Comparison of ENCODE assay signal across 8 cellular contexts in the genomic region with DNA sequence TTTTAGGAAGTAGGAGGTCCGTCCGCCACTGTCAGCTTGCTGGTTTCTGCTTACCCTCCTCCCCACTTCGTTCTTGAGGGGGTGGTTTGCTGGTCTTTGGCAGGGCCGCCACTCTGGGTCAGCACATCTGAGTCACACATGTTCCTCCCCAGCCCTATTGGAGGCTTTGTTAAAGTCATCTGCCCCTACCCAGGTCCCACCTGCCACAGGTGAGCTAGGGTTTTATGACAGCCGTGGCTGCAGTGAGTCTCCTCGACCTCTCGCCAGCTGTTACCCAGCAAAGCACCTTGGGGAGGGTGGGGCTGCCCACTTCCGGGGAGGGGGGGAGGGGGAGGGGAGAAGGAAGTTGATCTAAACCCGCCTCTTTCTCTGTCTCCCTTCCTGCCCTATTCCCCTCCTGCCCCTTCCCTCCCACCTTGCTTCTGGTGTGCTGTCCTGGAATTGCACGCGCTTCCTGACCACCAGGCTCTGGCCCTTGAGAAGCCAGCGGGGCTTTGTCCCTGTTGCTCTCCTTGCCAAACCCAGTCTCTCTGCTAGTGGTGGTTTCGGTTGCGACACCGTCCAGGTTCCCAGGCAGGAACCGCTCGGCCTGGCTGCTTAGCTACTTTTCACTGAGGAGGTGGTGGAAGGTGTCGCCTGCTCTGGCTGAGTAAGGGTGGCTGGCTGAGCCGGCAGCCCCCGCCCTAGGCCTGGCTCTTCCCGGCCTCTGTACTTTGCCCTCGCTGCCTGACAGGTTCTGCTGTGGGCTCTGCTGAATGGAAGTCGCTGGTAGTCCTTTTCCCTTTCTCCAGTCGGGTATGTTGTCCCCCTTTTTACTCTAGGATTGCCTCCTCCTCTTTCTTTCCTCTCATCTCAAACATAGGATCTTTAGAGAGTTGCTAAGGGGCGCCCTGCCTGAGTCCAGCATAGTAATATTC. TPM values are rescaled to one million over a fixed set of nuclear protein-coding genes. Genes with fewer than 3 reads are reported as not detected.
A peak's percentile ranks its signal among the peaks of the same experiment; 100 is the strongest.
DNase-seq lines count a peak whose midpoint lies in the region; FAIRE-seq and TF ChIP-seq lines count a peak whose summit lies in the region.

No MANE protein-coding gene starts in this region.

- H3K4me3 ChIP-seq in H7 (ENCODE audit: insufficient read depth, low read depth, low read length) (peak overlapping the region; percentile 9), dorsolateral prefrontal cortex (peak overlapping the region in 30 of 59 donors; percentile 9 to 46 (median 26)), mononuclear cell (ENCODE audit: low read length) (peak overlapping the region; percentile 41)

- no peaks in the 10 kb centered on the region for H3K36me3 ChIP-seq in H7 (replicated peaks; ENCODE audit: control insufficient read depth, insufficient read depth, low read length)

- H3K9me3 Mint-ChIP-seq in activated CD4-positive, alpha-beta T cell treated with anti-CD3 and anti-CD28 coated beads, Interleukin-2, amount 10 ng/mL, durations not matched to agents 24 days and 14 days, result no peaks in the 10 kb centered on the region

- peaks cover 69% of the 10 kb centered on the region for H3K4me1 Mint-ChIP-seq in activated CD4-positive, alpha-beta T cell treated with anti-CD3 and anti-CD28 coated beads, Interleukin-2, amount 10 ng/mL, durations not matched to agents 24 days and 14 days

- H3K4me1 ChIP-seq in mononuclear cell (ENCODE audit: insufficient read depth, low read length), result peaks cover 81% of the 10 kb centered on the region

- peak; percentile 84 for DNase-seq in DMS79 (lab: John Stamatoyannopoulos, UW)
- DNase-seq in H7, result peak; percentile 86
- DNase-seq in NCI-H146 (lab: John Stamatoyannopoulos, UW), result peak; percentile 58
- DNase-seq in activated CD4-positive, alpha-beta T cell treated with anti-CD3 and anti-CD28 coated beads, Interleukin-2, amount 10 ng/mL, durations not matched to agents 24 days and 14 days, result peak; percentile 89
- DNase-seq in dorsolateral prefrontal cortex, result peak in 3 of 10 donors; percentile 23 to 57 (median 45)
- DNase-seq in stimulated activated CD8-positive, alpha-beta memory T cell treated with anti-CD3 and anti-CD28 coated beads, Interleukin-4, amount 100 ng/mL, for 48 hours, result peak; percentile 75
- no peak for DNase-seq in HTR-8/SVneo (ENCODE audit: insufficient read length, low spot score)

- H3K27me3 ChIP-seq in H7 (ENCODE audit: control insufficient read depth, insufficient read depth, low read length) (no peaks in the 10 kb centered on the region), dorsolateral prefrontal cortex (no peaks in the 10 kb centered on the region), mononuclear cell (ENCODE audit: insufficient read depth, low read length) (no peaks in the 10 kb centered on the region)

- peak overlapping the region; percentile 94 for H3K27ac Mint-ChIP-seq in activated CD4-positive, alpha-beta T cell treated with anti-CD3 and anti-CD28 coated beads, Interleukin-2, amount 10 ng/mL, durations not matched to agents 24 days and 14 days

- no peak for FAIRE-seq in HTR-8/SVneo (lab: Jason Lieb, UNC)

- H3K4me3 Mint-ChIP-seq in activated CD4-positive, alpha-beta T cell treated with anti-CD3 and anti-CD28 coated beads, Interleukin-2, amount 10 ng/mL, durations not matched to agents 24 days and 14 days, result peak overlapping the region; percentile 91

- intact Hi-C loops in activated CD4-positive, alpha-beta T cell treated with anti-CD3 and anti-CD28 coated beads, Interleukin-2, amount 10 ng/mL, durations not matched to agents 24 days and 14 days (cut with micrococcal nuclease), result loop anchor here (1.0 to 2.0 kb wide), 2 partner anchors 20 to 51 kb away; no protein-coding TSS in a partner anchor
- intact Hi-C loops in dorsolateral prefrontal cortex (cut with DNase I), result no loop called here

- H3K9me3 ChIP-seq in mononuclear cell (ENCODE audit: low read depth, low read length), result no peaks in the 10 kb centered on the region

- peak overlapping the region in 56 of 59 donors; percentile 11 to 83 (median 66) for H3K27ac ChIP-seq in dorsolateral prefrontal cortex

- H3K27me3 Mint-ChIP-seq in activated CD4-positive, alpha-beta T cell treated with anti-CD3 and anti-CD28 coated beads, Interleukin-2, amount 10 ng/mL, durations not matched to agents 24 days and 14 days, result no peaks in the 10 kb centered on the region

- H3K36me3 Mint-ChIP-seq in activated CD4-positive, alpha-beta T cell treated with anti-CD3 and anti-CD28 coated beads, Interleukin-2, amount 10 ng/mL, durations not matched to agents 24 days and 14 days (ENCODE audit: low read depth), result peaks cover 9% of the 10 kb centered on the region

- no peak for TF ChIP-seq CTCF in dorsolateral prefrontal cortex (IDR thresholded peaks at IDR 0.05 in 54 of 56, conservative IDR thresholded peaks at IDR 0.05 in 2 of 56; ENCODE audit: low read depth in 1 of 56, partially characterized antibody in 56 of 56)

RNA-seq across cellular contexts. Expression of a gene that starts 28.5 kb away (rescaled TPM):
- 63.5 and 66.8 TPM in 2 replicates for total RNA-seq in H7 (2014; rRNA removed; shearing (Covaris generic))
- total RNA-seq in activated CD4-positive, alpha-beta T cell treated with anti-CD3 and anti-CD28 coated beads, Interleukin-2, amount 10 ng/mL, durations not matched to agents 24 days and 14 days, result 0.26 and 0.28 TPM in 2 replicates
- total RNA-seq in dorsolateral prefrontal cortex, result 10 to 100 TPM in 73 of 120 experiments, 1 to 10 TPM in 47; 4.7 to 20.2 (median 10.9) TPM
- not detected for total RNA-seq in mononuclear cell

RNA-seq across cellular contexts. Expression of a gene that starts 49.5 kb away (rescaled TPM):
- total RNA-seq in H7 (2014; rRNA removed; shearing (Covaris generic)), result 26.5 and 30.2 TPM in 2 replicates
- 34.2 and 41.0 TPM in 2 replicates for total RNA-seq in activated CD4-positive, alpha-beta T cell treated with anti-CD3 and anti-CD28 coated beads, Interleukin-2, amount 10 ng/mL, durations not matched to agents 24 days and 14 days
- total RNA-seq in dorsolateral prefrontal cortex, result 10 to 100 TPM; 47.0 to 75.5 (median 57.9) TPM
- 19.4 TPM for total RNA-seq in mononuclear cell

RNA-seq across cellular contexts. Expression of a gene that starts 50.4 kb away (rescaled TPM):
- total RNA-seq in H7 (2014; rRNA removed; shearing (Covaris generic)), result 13.8 and 15.0 TPM in 2 replicates
- 26.1 and 26.9 TPM in 2 replicates for total RNA-seq in activated CD4-positive, alpha-beta T cell treated with anti-CD3 and anti-CD28 coated beads, Interleukin-2, amount 10 ng/mL, durations not matched to agents 24 days and 14 days
- total RNA-seq in dorsolateral prefrontal cortex (10 to 100 TPM; 18.7 to 46.0 (median 26.4) TPM), mononuclear cell (5.2 TPM)
